Comparison of ENCODE assay signal across 3 cellular contexts in genomic region chrX:31705816-31706215, GRCh38.
"Had no signal": no experiment of that assay in that cellular context is flagged by ENCODE, and none has a peak within 500 bp of the region (broad histone marks: within the 10 kb centered on the region; RNA-seq: fewer than 3 reads in every experiment).

No MANE protein-coding gene starts in this region.

- DNase-seq: GDM1, GF-D8 had no signal

- H3K4me3 ChIP-seq: GM12878 had no signal

- ATAC-seq: GM12878 had no signal
